In genomic region chr19:5317321-5317720, GRCh38 we compare ENCODE assay signal across 25 cellular contexts. TPM values are rescaled to one million over a fixed set of nuclear protein-coding genes. Genes with fewer than 3 reads are reported as not detected.
A peak's percentile ranks its signal among the peaks of the same experiment; 100 is the strongest.
DNase-seq lines count a peak whose midpoint lies in the region; ATAC-seq, FAIRE-seq and TF ChIP-seq lines count a peak whose summit lies in the region.
"Had no signal": no experiment of that assay in that cellular context is flagged by ENCODE, and none has a peak within 500 bp of the region (broad histone marks: within the 10 kb centered on the region; RNA-seq: fewer than 3 reads in every experiment).

No MANE protein-coding gene starts in this region.

- in situ Hi-C loops in GM12878 (cut with MboI): no loop called here

- no peak for TF ChIP-seq POLR2A in GM12878 (IDR thresholded peaks at IDR 0.05; ENCODE audit: low read depth, low read length)

- POLR2A ChIA-PET in HEK293 (lab: Yijun Ruan, JAX): no interaction called here
- POLR2A ChIA-PET in GM12878 (lab: Charles Lee): no interaction called here

- WGBS in GM12878 (ENCODE audit: insufficient coverage, insufficient replicate concordance, low lambda C conversion rate, missing lambda C conversion rate): 4% methylated on average over 7 of the region's 7 CpGs

- no peaks in the 10 kb centered on the region for H3K79me2 ChIP-seq in GM12878 (ENCODE audit: control insufficient read depth, insufficient read depth, low read length)
- no peaks in the 10 kb centered on the region for H3K79me2 ChIP-seq in osteoblast (ENCODE audit: insufficient read depth, low read length)

- no TSS peak for BruUV-seq in GM12878 (replicated peaks; lab: Mats Ljungman, UMichigan)

- H3K9ac ChIP-seq in GM12878 (ENCODE audit: control insufficient read depth, insufficient read depth, low read length): no peak overlapping the region
- H3K9ac ChIP-seq: BLaER1 had no signal

- no peak for FAIRE-seq in GM12878 (lab: Jason Lieb, UNC)
- FAIRE-seq: A204.1, GM12891, GM19239 had no signal

- no peak for TF ChIP-seq RAD21 in GM12878 (IDR thresholded peaks at IDR 0.05; ENCODE audit: insufficient read depth, low read depth, low read length)

- H3K9me3 ChIP-seq in HEK293 (ENCODE audit: control insufficient read depth, insufficient read depth, low read depth, low read length) (no peaks in the 10 kb centered on the region), GM12878 (replicated peaks; ENCODE audit: control insufficient read depth, insufficient read depth, low read length) (no peaks in the 10 kb centered on the region), osteoblast (ENCODE audit: low read depth, low read length) (no peaks in the 10 kb centered on the region)
- H3K9me3 ChIP-seq: BE2C, BLaER1 had no signal

- H3K27ac ChIP-seq in HEK293 (ENCODE audit: extremely low read depth, low read depth, low read length) (no peak overlapping the region), GM12878 (ENCODE audit: control insufficient read depth, insufficient read depth) (no peak overlapping the region), osteoblast (ENCODE audit: low read depth, low read length) (no peak overlapping the region)
- H3K27ac ChIP-seq: BLaER1 had no signal

- DNase-seq in GM12878 (ENCODE audit: low read depth, low spot score) (no peak), osteoblast (ENCODE audit: insufficient read length, low spot score, missing footprints) (peak; percentile 17), OCI-M2 (lab: John Stamatoyannopoulos, UW; ENCODE audit: unreplicated experiment) (no peak)
- DNase-seq in activated CD4-positive, alpha-beta T cell treated with anti-CD3 and anti-CD28 coated beads, Interleukin-2, amount 50 U/mL, for 48 hours: no peak
- DNase-seq: 8988T; ACHN; BE2C; C1 segment of cervical spinal cord; CD4-positive, alpha-beta memory T cell; CD4-positive, CD25-positive, alpha-beta regulatory T cell; CD8-positive, alpha-beta memory T cell; COR-L47; DMS 273 treated with DMSO at 0.1 percent for 48 hours; DMS153; DMS53; DMS79; DND-41; EL; GDM1 had no signal

- no peak for ATAC-seq in GM12878

- H4K20me1 ChIP-seq in GM12878 (ENCODE audit: control insufficient read depth, insufficient read depth) (no peaks in the 10 kb centered on the region), osteoblast (ENCODE audit: insufficient read depth, low read length) (peaks cover 8% of the 10 kb centered on the region)
- H4K20me1 ChIP-seq: BLaER1 had no signal

- TF ChIP-seq EP300 in GM12878 (IDR thresholded peaks at IDR 0.05; ENCODE audit: borderline replicate concordance in 1 of 2, control insufficient read depth in 1 of 2, low read depth in 2 of 2, low read length in 2 of 2): no peak

- CTCF ChIA-PET in HEK293 (lab: Yijun Ruan, JAX): no interaction called here
- CTCF ChIA-PET in GM12878 (lab: Yijun Ruan, JAX): interaction anchor here (0.8 to 2.1 kb wide), 2 partner anchors 19 to 29 kb away, joined by 3 to 7 read pairs; no protein-coding TSS in a partner anchor

- intact Hi-C loops in GM12878 (cut with micrococcal nuclease; ENCODE audit: unreplicated experiment): no loop called here

- H3K36me3 ChIP-seq in HEK293 (ENCODE audit: control insufficient read depth in 2 of 2, insufficient read depth in 1 of 2, low read length in 2 of 2) (no peaks in the 10 kb centered on the region), GM12878 (ENCODE audit: control insufficient read depth in 2 of 2, insufficient read depth in 2 of 2, low read length in 1 of 2) (no peaks in the 10 kb centered on the region), osteoblast (ENCODE audit: insufficient read depth, low read length) (no peaks in the 10 kb centered on the region)
- H3K36me3 ChIP-seq: BE2C, BLaER1 had no signal

- no peak overlapping the region for H3K4me2 ChIP-seq in GM12878 (ENCODE audit: control insufficient read depth, insufficient read depth)
- H3K4me2 ChIP-seq in osteoblast (ENCODE audit: insufficient read depth, low read length): no peak overlapping the region
- H3K4me2 ChIP-seq: BLaER1 had no signal

- TF ChIP-seq CTCF in HEK293 (tag by site-specific recombination; IDR thresholded peaks at IDR 0.05) (no peak), GM12878 (IDR thresholded peaks at IDR 0.05 in 2 of 3, conservative IDR thresholded peaks at IDR 0.05 in 1 of 3; ENCODE audit: control insufficient read depth in 2 of 3, extremely low read depth in 1 of 3, insufficient read depth in 1 of 3, low read depth in 3 of 3, low read length in 3 of 3) (no peak), osteoblast (IDR thresholded peaks at IDR 0.05; ENCODE audit: extremely low read depth, low read depth, low read length) (no peak)

- RAD21 ChIA-PET in GM12878 (lab: Charles Lee; ENCODE audit: unreplicated experiment): no interaction called here

- no peak overlapping the region for H2AFZ ChIP-seq in GM12878 (ENCODE audit: control insufficient read depth, low read depth, low read length)
- H2AFZ ChIP-seq in osteoblast (ENCODE audit: low read length): no peak overlapping the region

- H3K27me3 ChIP-seq in GM12878 (replicated peaks in 1 of 2; ENCODE audit: control insufficient read depth in 2 of 2, insufficient read depth in 2 of 2, low read length in 1 of 2) (no peaks in the 10 kb centered on the region), osteoblast (ENCODE audit: insufficient read depth, low read length) (peaks cover 3% of the 10 kb centered on the region)
- H3K27me3 ChIP-seq: BE2C had no signal

- H3K4me3 ChIP-seq in HEK293 (ENCODE audit: low read depth, low read length): no peak overlapping the region
- H3K4me3 ChIP-seq in GM12878: no peak overlapping the region
- H3K4me3 ChIP-seq in osteoblast (ENCODE audit: insufficient read depth, low read length): no peak overlapping the region
- H3K4me3 ChIP-seq: BLaER1 had no signal

- SMC1A ChIA-PET in GM12878 (lab: Charles Lee; ENCODE audit: uncharacterized antibody, unreplicated experiment): interaction anchor here (0.9 kb wide), 1 partner anchor 12 kb away, joined by 4 read pairs; no protein-coding TSS in a partner anchor

- no peaks in the 10 kb centered on the region; the same call in 1 of the 2 replicates for H3K4me1 ChIP-seq in HEK293 (ENCODE audit: control insufficient read depth, insufficient read depth, low read length)
- H3K4me1 ChIP-seq in GM12878 (ENCODE audit: control insufficient read depth, insufficient read depth, low read length): peaks cover 17% of the 10 kb centered on the region
- peaks cover 5% of the 10 kb centered on the region for H3K4me1 ChIP-seq in osteoblast (ENCODE audit: insufficient read depth, low read length)
- H3K4me1 ChIP-seq: BE2C had no signal

TF ChIP-seq in HEK293, 187 proteins besides CTCF, POLR2A, EP300 and RAD21:
- TF ChIP-seq ZNF768 (tag by site-specific recombination; IDR thresholded peaks at IDR 0.05) (peak; percentile 84), ZNF140 (tag by site-specific recombination; IDR thresholded peaks at IDR 0.05) (no peak)

TF ChIP-seq in GM12878, 131 proteins besides CTCF, POLR2A, EP300 and RAD21:
- peak; percentile 46; the same call in 1 of the 2 replicates for TF ChIP-seq SMARCA5 (IDR thresholded peaks at IDR 0.05)
- peak in 1 of 2 experiments; percentile 22; a peak in 1 of 4 replicates for TF ChIP-seq BHLHE40 (IDR thresholded peaks at IDR 0.05; ENCODE audit: borderline replicate concordance in 1 of 2, low read depth in 2 of 2, low read length in 1 of 2)
- 0 out of 2 replicates have a peak, but pooled peaks have one; percentile 23 for TF ChIP-seq ZNF217 (IDR thresholded peaks at IDR 0.05)
- TF ChIP-seq CEBPZ (IDR thresholded peaks at IDR 0.05; ENCODE audit: low read depth, low read length): no peak
- no peak for TF ChIP-seq ASH2L (IDR thresholded peaks at IDR 0.05; ENCODE audit: borderline replicate concordance, low read depth)
- TF ChIP-seq RUNX3 (IDR thresholded peaks at IDR 0.05; ENCODE audit: low read length): 0 out of 2 replicates have a peak, but pooled peaks have one; percentile 9

RNA-seq across cellular contexts. Expression of gene PTPRS, which starts 23.3 kb away (rescaled TPM):
- total RNA-seq in GM12878 (2013; cell fraction: nucleolus; rRNA removed): 98.4 and 119 TPM in 2 replicates
- 1.1 and 1.2 TPM in 2 replicates for total RNA-seq in GM12878 (2014; rRNA removed)
- total RNA-seq in GM12878 (2014; rRNA removed; fragmentation: Illumina TruSeq; extraction: Trizol): 0.64 and 0.85 TPM in 2 replicates
- 3.4 and 3.5 TPM in 2 replicates for total RNA-seq in GM12878 (2021)
- polyA plus RNA-seq in GM12878 (2011; ENCODE audit: low read depth): 2.1 TPM
- polyA plus RNA-seq in GM12878 (2011; rRNA removed): 16.0 and 32.1 TPM in 2 replicates
- 35.9 and 45.1 TPM in 2 replicates for polyA plus RNA-seq in GM12878 (2011; cell fraction: cytosol; rRNA removed)
- polyA plus RNA-seq in GM12878 (2011; cell fraction: nucleus; rRNA removed): 194 and 236 TPM in 2 replicates
- 3.4 and 4.4 TPM in 2 replicates for polyA plus RNA-seq in GM12878 (2012)
- 0.14 and 0.57 TPM in 2 replicates for polyA plus RNA-seq in GM12878 (2014; fragmentation: Illumina TruSeq; extraction: Trizol)
- under 1 TPM; 0.09 to 0.23 TPM for polyA plus RNA-seq in GM12878 (2014; fragmentation: Nextera tagmentation; extraction: Ambion mirVana)
- 1.2 and 1.6 TPM in 2 replicates for polyA plus RNA-seq in GM12878 (2014; rRNA removed)
- under 1 TPM; 0.13 to 0.57 TPM for polyA plus RNA-seq in GM12878 (2016; fragmentation: Nextera tagmentation; extraction: Ambion mirVana)
- 71.4 and 114 TPM in 2 replicates for polyA minus RNA-seq in GM12878 (2011; rRNA and poly(A)+ RNA removed)
- polyA minus RNA-seq in GM12878 (2011; cell fraction: cytosol; rRNA and poly(A)+ RNA removed): 59.1 and 59.7 TPM in 2 replicates
- 41.0 and 72.5 TPM in 2 replicates for polyA minus RNA-seq in GM12878 (2011; cell fraction: nucleus; rRNA and poly(A)+ RNA removed)
- total RNA-seq in osteoblast: 218 and 227 TPM in 2 replicates
- polyA plus RNA-seq: CD14-positive monocyte had no signal
